Comparison of ENCODE assay signal across 17 cellular contexts in genomic region chrX:46386511-46386910, GRCh38.
A peak's percentile ranks its signal among the peaks of the same experiment; 100 is the strongest.
DNase-seq lines count a peak whose midpoint lies in the region; ATAC-seq and TF ChIP-seq lines count a peak whose summit lies in the region.
"Had no signal": no experiment of that assay in that cellular context is flagged by ENCODE, and none has a peak within 500 bp of the region (broad histone marks: within the 10 kb centered on the region; RNA-seq: fewer than 3 reads in every experiment).

No MANE protein-coding gene starts in this region.

- H3K4me2 ChIP-seq in PC-3 (ENCODE audit: low read length) = no peak overlapping the region

- H3K36me3 ChIP-seq in PC-3 (ENCODE audit: low read depth, low read length) (no peaks in the 10 kb centered on the region), tibial nerve (no peaks in the 10 kb centered on the region), left lung (no peaks in the 10 kb centered on the region)
- H3K36me3 ChIP-seq: colonic mucosa, neutrophil, stomach had no signal

- no TSS peak for BruUV-seq in PC-3 (replicated peaks; lab: Mats Ljungman, UMichigan)

- no peak overlapping the region for H3K4me3 ChIP-seq in AG04450 (ENCODE audit: low read depth, low read length)
- no peak overlapping the region for H3K4me3 ChIP-seq in PC-3 (ENCODE audit: low read length)
- no peak overlapping the region for H3K4me3 ChIP-seq in fibroblast of the aortic adventitia (ENCODE audit: low read depth, low read length)
- H3K4me3 ChIP-seq in tibial nerve = no peak overlapping the region
- H3K4me3 ChIP-seq in left lung = no peak overlapping the region
- H3K4me3 ChIP-seq: colonic mucosa, stomach had no signal

- H3K9me2 ChIP-seq in PC-3 (replicated peaks; ENCODE audit: low read length) = no peaks in the 10 kb centered on the region

- H3K27me3 ChIP-seq in AG04450 (ENCODE audit: control insufficient read depth, insufficient read depth, low read length) = no peaks in the 10 kb centered on the region
- H3K27me3 ChIP-seq in PC-3 (ENCODE audit: low read length) = no peaks in the 10 kb centered on the region
- H3K27me3 ChIP-seq in tibial nerve = peaks cover 0 to 4% of the 10 kb centered on the region in 2 donors
- no peaks in the 10 kb centered on the region for H3K27me3 ChIP-seq in left lung
- H3K27me3 ChIP-seq: colonic mucosa, neutrophil had no signal

- TF ChIP-seq EP300 in tibial nerve (IDR thresholded peaks at IDR 0.05) = no peak

- no peaks in the 10 kb centered on the region for H3K79me2 ChIP-seq in PC-3 (ENCODE audit: low read length)

- no peak for ATAC-seq in PC-3
- no peak for ATAC-seq in HG03045 (IDR thresholded peaks at IDR 0.05; ENCODE audit: unreplicated experiment)
- ATAC-seq in left lung = no peak
- ATAC-seq: activated CD4-positive, CD25-positive, alpha-beta regulatory T cell treated with anti-CD3 and anti-CD28 coated beads, Interleukin-2, amount 50 U/mL, for 24 hours; activated naive CD8-positive, alpha-beta T cell treated with anti-CD3 and anti-CD28 coated beads, Interleukin-2, amount 50 U/mL, for 24 hours had no signal

- intact Hi-C loops in PC-3 (cut with micrococcal nuclease) (no loop called here), left lung (cut with DNase I) (no loop called here)

- TF ChIP-seq CTCF in AG04450 (IDR thresholded peaks at IDR 0.05; ENCODE audit: low read depth, low read length) = peak; percentile 34
- TF ChIP-seq CTCF in GM12872 (IDR thresholded peaks at IDR 0.05; ENCODE audit: insufficient read depth, low read depth, low read length) = peak; percentile 39; the same call in 2 of the 3 replicates
- TF ChIP-seq CTCF in PC-3 (conservative IDR thresholded peaks at IDR 0.05; ENCODE audit: low read depth, low read length) = peak; percentile 62
- peak; percentile 56 for TF ChIP-seq CTCF in fibroblast of the aortic adventitia (IDR thresholded peaks at IDR 0.05; ENCODE audit: insufficient read depth, low read length)
- TF ChIP-seq CTCF in tibial nerve (IDR thresholded peaks at IDR 0.05) = peak in 1 of 5 experiments; percentile 14
- peak in 1 of 2 donors; percentile 5 for TF ChIP-seq CTCF in left lung (IDR thresholded peaks at IDR 0.05)

- POLR2A ChIA-PET in AG04450 (lab: Yijun Ruan, JAX) = no interaction called here
- POLR2A ChIA-PET in PC-3 (lab: Charles Lee; ENCODE audit: unreplicated experiment) = interaction anchor here (0.6 kb wide), 1 partner anchor 471 kb away, joined by 3 read pairs; no protein-coding TSS in a partner anchor

- CTCF ChIA-PET in AG04450 (lab: Charles Lee) (interaction anchor here (0.6 to 0.9 kb wide), 2 partner anchors 10 to 31 kb away, joined by 3 read pairs; no protein-coding TSS in a partner anchor), PC-3 (lab: Charles Lee) (interaction anchor here (0.6 to 1.0 kb wide), 3 partner anchors 10 to 75 kb away, joined by 3 to 4 read pairs (median 4); no protein-coding TSS in a partner anchor)

- 0 out of 2 replicates have a peak, but pooled peaks cover 4% of the 10 kb centered on the region for H3K4me1 ChIP-seq in PC-3 (ENCODE audit: insufficient read depth, low read length)
- H3K4me1 ChIP-seq in tibial nerve = no peaks in the 10 kb centered on the region
- no peaks in the 10 kb centered on the region for H3K4me1 ChIP-seq in left lung
- H3K4me1 ChIP-seq: colonic mucosa, stomach had no signal

- no peaks in the 10 kb centered on the region for H3F3A ChIP-seq in PC-3 (ENCODE audit: low read length, unreplicated experiment)

- TF ChIP-seq POLR2A in tibial nerve (IDR thresholded peaks at IDR 0.05) = no peak

- DNase-seq in AG04450 (ENCODE audit: low read depth, low spot score) (no peak), PC-3 (peak; percentile 39), fibroblast of the aortic adventitia (ENCODE audit: low read depth) (no peak), tibial nerve (ENCODE audit: low spot score in 2 of 2) (no peak), NCI-H446 treated with DMSO at 0.1 percent for 48 hours (lab: John Stamatoyannopoulos, UW) (no peak), left lung (no peak)
- DNase-seq: activated naive CD8-positive, alpha-beta T cell treated with anti-CD3 and anti-CD28 coated beads, Interleukin-2, amount 50 U/mL, for 24 hours; activated T-cell treated with anti-CD3 and anti-CD28 coated beads, Interleukin-2, amount 50 U/mL, for 1 hour; colonic mucosa; NCI-H2029 treated with DMSO at 0.1 percent for 48 hours; small intestine; stomach; T-helper 1 cell had no signal

- no peak overlapping the region for H3K9ac ChIP-seq in PC-3 (ENCODE audit: low read length)

- H3K9me3 ChIP-seq in AG04450 (ENCODE audit: control insufficient read depth, insufficient read depth, low read length) = no peaks in the 10 kb centered on the region
- no peaks in the 10 kb centered on the region for H3K9me3 ChIP-seq in PC-3 (ENCODE audit: low read length)
- no peaks in the 10 kb centered on the region for H3K9me3 ChIP-seq in tibial nerve
- no peaks in the 10 kb centered on the region for H3K9me3 ChIP-seq in left lung
- H3K9me3 ChIP-seq: colonic mucosa, neutrophil had no signal

- H3K27ac ChIP-seq in AG04450 (ENCODE audit: low read depth, low read length) (no peak overlapping the region), PC-3 (ENCODE audit: low read length) (no peak overlapping the region), tibial nerve (no peak overlapping the region), left lung (no peak overlapping the region)
- H3K27ac ChIP-seq: colonic mucosa, neutrophil, stomach had no signal

- H4K20me1 ChIP-seq in PC-3 (ENCODE audit: low read length) = no peaks in the 10 kb centered on the region

- H2AFZ ChIP-seq in PC-3 (ENCODE audit: low read length) = no peak overlapping the region
